ENCODE assay signal across 1 cellular context in genomic region chr11:121459413-121460041, GRCh38.
TF ChIP-seq lines count a peak whose summit lies in the region.

No MANE protein-coding gene starts in this region.

TF ChIP-seq in HepG2, 621 proteins besides CTCF, POLR2A, EP300 and RAD21 (continued from another document and continues in another):
- TF ChIP-seq ZNF574 (CRISPR knock-in tag; IDR thresholded peaks at IDR 0.05) (peak; percentile 93), HHEX (CRISPR knock-in tag; IDR thresholded peaks at IDR 0.05) (peak; percentile 90), GFI1 (CRISPR knock-in tag; IDR thresholded peaks at IDR 0.05; ENCODE audit: borderline replicate concordance) (peak; percentile 98), CSRNP2 (CRISPR knock-in tag; conservative IDR thresholded peaks at IDR 0.05; ENCODE audit: low read depth) (no peak), ZNF12 (CRISPR knock-in tag; IDR thresholded peaks at IDR 0.05) (peak; percentile 75; the same call in 1 of the 2 replicates), MXD4 (CRISPR knock-in tag; IDR thresholded peaks at IDR 0.05) (peak; percentile 89), TBX3 (IDR thresholded peaks at IDR 0.05; ENCODE audit: borderline replicate concordance) (no peak), JARID2 (CRISPR knock-in tag; IDR thresholded peaks at IDR 0.05; ENCODE audit: insufficient replicate concordance) (peak; percentile 67), HDAC1 (CRISPR knock-in tag; IDR thresholded peaks at IDR 0.05) (peak; percentile 98), BRF2 (CRISPR knock-in tag; IDR thresholded peaks at IDR 0.05) (0 out of 2 replicates have a peak, but pooled peaks have one; percentile 50), ZNF737 (CRISPR knock-in tag; IDR thresholded peaks at IDR 0.05; ENCODE audit: borderline replicate concordance) (no peak), ARNT2 (CRISPR knock-in tag; IDR thresholded peaks at IDR 0.05; ENCODE audit: low read depth) (peak; percentile 86; the same call in 1 of the 2 replicates), KMT2B (CRISPR knock-in tag; IDR thresholded peaks at IDR 0.05) (peak; percentile 78), CERS6 (CRISPR knock-in tag; IDR thresholded peaks at IDR 0.05) (no peak), ZNF616 (CRISPR knock-in tag; IDR thresholded peaks at IDR 0.05; ENCODE audit: low read depth) (peak; percentile 81; the same call in 1 of the 2 replicates), ZNF879 (CRISPR knock-in tag; IDR thresholded peaks at IDR 0.05) (no peak), IRX3 (CRISPR knock-in tag; IDR thresholded peaks at IDR 0.05; ENCODE audit: borderline replicate concordance, low read depth) (peak; percentile 75; the same call in 1 of the 2 replicates), DDIT3 (CRISPR knock-in tag; IDR thresholded peaks at IDR 0.05) (no peak), TBP (CRISPR knock-in tag; IDR thresholded peaks at IDR 0.05) (no peak), RBM22 (optimal IDR thresholded peaks at IDR 0.05; ENCODE audit: low read length) (peak; percentile 27), ZNF274 (CRISPR knock-in tag; IDR thresholded peaks at IDR 0.05) (peak; percentile 58; the same call in 1 of the 2 replicates), ZNF143 (CRISPR knock-in tag; IDR thresholded peaks at IDR 0.05) (peak; percentile 56; the same call in 1 of the 2 replicates), AHR (CRISPR knock-in tag; IDR thresholded peaks at IDR 0.05) (peak; percentile 96), ZNF256 (CRISPR knock-in tag; conservative IDR thresholded peaks at IDR 0.05) (no peak), HOXA5 (CRISPR knock-in tag; IDR thresholded peaks at IDR 0.05) (peak; percentile 82; the same call in 1 of the 2 replicates), U2AF2 (IDR thresholded peaks at IDR 0.05; ENCODE audit: low read depth, low read length) (no peak), GATAD2A (CRISPR knock-in tag; IDR thresholded peaks at IDR 0.05) (peak; percentile 100), KLF6 (CRISPR knock-in tag; IDR thresholded peaks at IDR 0.05) (peak; percentile 69), E2F5 (CRISPR knock-in tag; conservative IDR thresholded peaks at IDR 0.05) (no peak), E2F1 (CRISPR knock-in tag; IDR thresholded peaks at IDR 0.05) (0 out of 2 replicates have a peak, but pooled peaks have one; percentile 22), SP5 (CRISPR knock-in tag; IDR thresholded peaks at IDR 0.05; ENCODE audit: borderline replicate concordance, low read depth) (peak; percentile 95), ELF3 (CRISPR knock-in tag; IDR thresholded peaks at IDR 0.05) (peak; percentile 96), FOXK2 (IDR thresholded peaks at IDR 0.05) (peak; percentile 92), HNF1B (CRISPR knock-in tag; IDR thresholded peaks at IDR 0.05) (peak; percentile 87), GABPA (IDR thresholded peaks at IDR 0.05; ENCODE audit: low read depth, low read length) (no peak), GABPA (CRISPR knock-in tag; IDR thresholded peaks at IDR 0.05; ENCODE audit: low read depth) (peak; percentile 56; the same call in 1 of the 2 replicates), ZNF576 (CRISPR knock-in tag; IDR thresholded peaks at IDR 0.05) (no peak), ZBTB49 (CRISPR knock-in tag; IDR thresholded peaks at IDR 0.05; ENCODE audit: borderline replicate concordance) (no peak), CSRNP1 (CRISPR knock-in tag; IDR thresholded peaks at IDR 0.05) (peak; percentile 98), ZNF740 (CRISPR knock-in tag; IDR thresholded peaks at IDR 0.05) (peak; percentile 37; the same call in 1 of the 2 replicates), TCF12 (IDR thresholded peaks at IDR 0.05) (no peak), TCF12 (CRISPR knock-in tag; IDR thresholded peaks at IDR 0.05) (peak; percentile 92; the same call in 1 of the 2 replicates), PTBP1 (IDR thresholded peaks at IDR 0.05; ENCODE audit: low read depth, low read length, poor library complexity, severe bottlenecking) (no peak), EEA1 (CRISPR knock-in tag; IDR thresholded peaks at IDR 0.05; ENCODE audit: borderline replicate concordance) (no peak)
